In the genomic region with DNA sequence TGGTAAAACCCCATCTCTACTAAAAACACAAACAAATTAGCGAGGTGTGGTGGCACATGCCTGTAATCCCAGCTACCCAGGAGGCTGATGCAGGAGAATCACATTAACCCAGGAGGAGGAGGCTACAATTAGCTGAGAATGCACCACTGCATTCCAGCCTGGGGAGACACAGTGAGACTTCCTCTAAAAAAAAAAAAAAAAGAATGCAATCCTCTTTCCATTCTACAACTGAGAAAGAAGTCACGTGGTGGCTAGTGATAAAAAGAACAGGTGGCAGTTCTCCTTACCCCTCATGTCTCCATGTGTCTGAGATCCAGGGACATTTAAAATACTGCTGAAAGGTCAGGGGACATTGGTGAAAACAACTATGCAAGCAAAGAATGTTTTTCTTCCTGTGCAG, we compare ENCODE assay signal across 18 cellular contexts. TPM values are rescaled to one million over a fixed set of nuclear protein-coding genes. Genes with fewer than 3 reads are reported as not detected.
"Had no signal": no experiment of that assay in that cellular context is flagged by ENCODE, and none has a peak within 500 bp of the region (broad histone marks: within the 10 kb centered on the region; RNA-seq: fewer than 3 reads in every experiment).

No MANE protein-coding gene starts in this region.

- DNase-seq: activated CD4-positive, alpha-beta T cell treated with anti-CD3 and anti-CD28 coated beads for 4 hours; activated CD8-positive, alpha-beta memory T cell treated with anti-CD3 and anti-CD28 coated beads, Interleukin-2, amount 50 U/mL, for 4 hours; activated CD8-positive, alpha-beta T cell treated with anti-CD3 and anti-CD28 coated beads for 36 hours; activated T-cell treated with anti-CD3 and anti-CD28 coated beads, Interleukin-2, amount 50 U/mL, for 72 hours; colonic mucosa; effector CD4-positive, alpha-beta T cell; heart left ventricle; kidney glomerular epithelial cell; lower lobe of right lung; midbrain; naive B cell; right cardiac atrium; stimulated activated CD4-positive, alpha-beta T cell treated with anti-CD3 and anti-CD28 coated beads, Interleukin-2, amount 100 ng/mL, for 24 hours; stimulated activated naive B cell treated with anti-CD40 and anti-IgM and Interleukin-4, amounts not matched to agents 10 μg/mL and 1 μg/mL and 100 μg/mL, for 72 hours; T-cell had no signal

- ATAC-seq: activated CD8-positive, alpha-beta T cell treated with anti-CD3 and anti-CD28 coated beads for 36 hours; activated T-cell treated with anti-CD3 and anti-CD28 coated beads, Interleukin-2, amount 50 U/mL, for 72 hours; heart left ventricle; lower lobe of right lung; right cardiac atrium; stimulated activated naive B cell treated with anti-CD40 and anti-IgM and Interleukin-4, amounts not matched to agents 10 μg/mL and 1 μg/mL and 100 μg/mL, for 72 hours; T-cell had no signal

- H3K27me3 ChIP-seq: ascending aorta, colonic mucosa, tibial nerve had no signal

- H3K4me3 ChIP-seq: ascending aorta, colonic mucosa, heart left ventricle, lower lobe of right lung, tibial nerve had no signal

- H3K36me3 Mint-ChIP-seq: naive B cell; stimulated activated naive B cell treated with anti-CD40 and anti-IgM and Interleukin-4, amounts not matched to agents 10 μg/mL and 1 μg/mL and 100 μg/mL, for 72 hours; T-cell had no signal

- H3K9me3 ChIP-seq: ascending aorta, colonic mucosa, lower lobe of right lung had no signal

- H3K4me1 ChIP-seq: ascending aorta, colonic mucosa, heart left ventricle, lower lobe of right lung, tibial nerve had no signal

- H3K4me1 Mint-ChIP-seq: naive B cell; stimulated activated naive B cell treated with anti-CD40 and anti-IgM and Interleukin-4, amounts not matched to agents 10 μg/mL and 1 μg/mL and 100 μg/mL, for 72 hours; T-cell had no signal

- H3K27ac ChIP-seq: ascending aorta, colonic mucosa, heart left ventricle, lower lobe of right lung, tibial nerve, VCaP had no signal

- H3K27me3 Mint-ChIP-seq: activated CD8-positive, alpha-beta T cell treated with anti-CD3 and anti-CD28 coated beads for 36 hours; naive B cell; stimulated activated naive B cell treated with anti-CD40 and anti-IgM and Interleukin-4, amounts not matched to agents 10 μg/mL and 1 μg/mL and 100 μg/mL, for 72 hours had no signal

- H3K4me3 Mint-ChIP-seq: activated CD8-positive, alpha-beta T cell treated with anti-CD3 and anti-CD28 coated beads for 36 hours; activated T-cell treated with anti-CD3 and anti-CD28 coated beads, Interleukin-2, amount 50 U/mL, for 72 hours; naive B cell; stimulated activated naive B cell treated with anti-CD40 and anti-IgM and Interleukin-4, amounts not matched to agents 10 μg/mL and 1 μg/mL and 100 μg/mL, for 72 hours; T-cell had no signal

- H3K27ac Mint-ChIP-seq: activated CD8-positive, alpha-beta T cell treated with anti-CD3 and anti-CD28 coated beads for 36 hours; activated T-cell treated with anti-CD3 and anti-CD28 coated beads, Interleukin-2, amount 50 U/mL, for 72 hours; naive B cell; stimulated activated naive B cell treated with anti-CD40 and anti-IgM and Interleukin-4, amounts not matched to agents 10 μg/mL and 1 μg/mL and 100 μg/mL, for 72 hours; T-cell had no signal

- H3K36me3 ChIP-seq: ascending aorta, colonic mucosa, heart left ventricle, lower lobe of right lung, tibial nerve had no signal

RNA-seq across cellular contexts. Expression of gene GPR39, which starts 24.4 kb away (rescaled TPM):
- total RNA-seq: activated CD8-positive, alpha-beta T cell treated with anti-CD3 and anti-CD28 coated beads for 36 hours; activated T-cell treated with anti-CD3 and anti-CD28 coated beads, Interleukin-2, amount 50 U/mL, for 72 hours; heart left ventricle; right cardiac atrium; T-cell had no signal
